In genomic region chr11:121808096-121808495, GRCh38 we compare ENCODE assay signal across 20 cellular contexts.
"Had no signal": no experiment of that assay in that cellular context is flagged by ENCODE, and none has a peak within 500 bp of the region (broad histone marks: within the 10 kb centered on the region; RNA-seq: fewer than 3 reads in every experiment).

No MANE protein-coding gene starts in this region.

- H3K9me3 ChIP-seq: SJSA1 had no signal

- FAIRE-seq: HTR-8/SVneo, RCC 7860 had no signal

- H3K27me3 ChIP-seq: SJSA1 had no signal

- H3K4me3 ChIP-seq: SJSA1, SK-N-MC had no signal

- H3K27ac ChIP-seq: HL-60, KMS-11, SJSA1, SK-N-MC had no signal

- H3K9ac ChIP-seq: KMS-11 had no signal

- H3K36me3 ChIP-seq: SJSA1 had no signal

- H3K4me2 ChIP-seq: KMS-11 had no signal

- DNase-seq: Kasumi-1, MM.1S, NCI-H1092 treated with DMSO at 0.1 percent for 48 hours, NCI-H1436, NCI-H187, NCI-H2029, NCI-H2081 treated with DMSO at 0.1 percent for 48 hours, NCI-H2227 treated with DMSO at 0.1 percent for 48 hours, NCI-H524, NCI-H69, NCI-H774, Right ventricle myocardium superior, RPMI8226, SIG-M5 had no signal
